ENCODE assay signal across 8 cellular contexts in the genomic region with DNA sequence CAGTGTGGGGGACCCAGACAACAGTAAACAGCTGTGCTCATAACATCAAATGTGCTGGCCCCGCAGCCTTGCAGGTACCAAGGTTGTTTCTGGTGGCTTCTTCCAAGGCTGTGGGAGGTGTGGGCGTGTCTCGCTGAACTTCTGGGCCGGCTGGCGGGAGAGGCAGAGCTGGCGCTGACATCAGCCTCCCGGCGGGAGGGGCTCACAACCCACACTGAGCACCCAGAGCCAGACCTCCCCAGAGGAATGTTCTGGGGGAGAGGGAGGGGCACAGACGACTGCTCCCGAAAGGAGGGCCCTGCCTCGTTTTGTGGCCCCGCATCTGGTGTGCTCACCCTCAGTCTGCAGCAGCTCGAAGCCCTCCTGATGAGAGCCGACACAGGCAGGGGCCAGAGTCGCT. TPM values are rescaled to one million over a fixed set of nuclear protein-coding genes. Genes with fewer than 3 reads are reported as not detected.
DNase-seq lines count a peak whose midpoint lies in the region; ATAC-seq and TF ChIP-seq lines count a peak whose summit lies in the region.

No MANE protein-coding gene starts in this region.

- no peak overlapping the region for H3K9ac ChIP-seq in KMS-11

- H3K36me3 ChIP-seq in BE2C, result no peaks in the 10 kb centered on the region
- no peaks in the 10 kb centered on the region for H3K36me3 ChIP-seq in KMS-11 (ENCODE audit: insufficient read depth)
- no peaks in the 10 kb centered on the region for H3K36me3 ChIP-seq in right lobe of liver

- no peaks in the 10 kb centered on the region for H3K9me3 ChIP-seq in BE2C
- H3K9me3 ChIP-seq in right lobe of liver, result no peaks in the 10 kb centered on the region

- H3K79me2 ChIP-seq in KMS-11 (ENCODE audit: insufficient read depth, low read depth), result no peaks in the 10 kb centered on the region

- H3K4me1 ChIP-seq in BE2C (peaks cover 29% of the 10 kb centered on the region), KMS-11 (ENCODE audit: low read depth, poor library complexity, severe bottlenecking) (peaks cover 20% of the 10 kb centered on the region), right lobe of liver (peaks cover 0 to 32% (median 8%) of the 10 kb centered on the region in 4 donors)

- no peaks in the 10 kb centered on the region for H4K20me1 ChIP-seq in KMS-11 (ENCODE audit: insufficient read depth)

- ATAC-seq in right lobe of liver (peak in 3 of 4 donors; percentile 3 to 18 (median 4)), GM21390 (IDR thresholded peaks at IDR 0.05; ENCODE audit: unreplicated experiment) (no peak), HG03159 (IDR thresholded peaks at IDR 0.05; ENCODE audit: unreplicated experiment) (no peak), GM18520 (IDR thresholded peaks at IDR 0.05; ENCODE audit: unreplicated experiment) (no peak), HG02798 (IDR thresholded peaks at IDR 0.05; ENCODE audit: poor library complexity, unreplicated experiment) (no peak)

- TF ChIP-seq POLR2A in right lobe of liver (IDR thresholded peaks at IDR 0.05), result no peak

- DNase-seq in BE2C, result peak; percentile 45
- peak; percentile 48 for DNase-seq in amniotic epithelial cell (ENCODE audit: low read depth)
- no peak for DNase-seq in right lobe of liver

- WGBS in right lobe of liver (ENCODE audit: insufficient coverage, low coverage, low lambda C conversion rate, missing lambda C conversion rate), result no CpG with 5 or more reads among the region's 15 CpGs

- no peak overlapping the region for H3K4me3 ChIP-seq in BE2C (ENCODE audit: low read depth, low read length)
- H3K4me3 ChIP-seq in KMS-11 (IDR thresholded peaks at IDR 0.05; ENCODE audit: insufficient read depth, low read depth, low read length), result no peak overlapping the region
- H3K4me3 ChIP-seq in right lobe of liver, result no peak overlapping the region

- H2AFZ ChIP-seq in KMS-11 (ENCODE audit: low read depth), result no peak overlapping the region

- H3K4me2 ChIP-seq in KMS-11, result peak overlapping the region; percentile 12; the same call in 1 of the 2 replicates

- H3K27me3 ChIP-seq in BE2C (no peaks in the 10 kb centered on the region), KMS-11 (ENCODE audit: insufficient read depth, low read depth) (no peaks in the 10 kb centered on the region), right lobe of liver (no peaks in the 10 kb centered on the region)

- no peak overlapping the region for H3K27ac ChIP-seq in KMS-11
- peak overlapping the region; percentile 22 to 70 (median 45) for H3K27ac ChIP-seq in right lobe of liver

- intact Hi-C loops in right lobe of liver (cut with DNase I), result no loop called here

- TF ChIP-seq CTCF in BE2C (IDR thresholded peaks at IDR 0.05; ENCODE audit: low read depth, low read length) (no peak), KMS-11 (conservative IDR thresholded peaks at IDR 0.05; ENCODE audit: low read depth, low read length) (no peak), right lobe of liver (IDR thresholded peaks at IDR 0.05) (no peak)

RNA-seq across cellular contexts. Expression of a gene that starts 6.9 kb away (rescaled TPM):
- 44.2 TPM for polyA plus RNA-seq in BE2C (2012; ENCODE audit: insufficient read depth, insufficient read length, low read depth)
- 10 to 100 TPM; 38.9 to 65.2 (median 53.3) TPM for total RNA-seq in right lobe of liver

Comparison
In these comparisons a context has a peak if more than half of its experiments do, and no peak if none do; other contexts are left out.
1. DNase-seq: peak in BE2C (single experiment) and amniotic epithelial cell (single experiment); none in right lobe of liver (0 of 3).
2. ATAC-seq: peak in right lobe of liver (3 of 4); none in GM21390 (single experiment), HG03159 (single experiment), GM18520 (single experiment) and HG02798 (single experiment).